ENCODE assay signal across 9 cellular contexts in the genomic region with DNA sequence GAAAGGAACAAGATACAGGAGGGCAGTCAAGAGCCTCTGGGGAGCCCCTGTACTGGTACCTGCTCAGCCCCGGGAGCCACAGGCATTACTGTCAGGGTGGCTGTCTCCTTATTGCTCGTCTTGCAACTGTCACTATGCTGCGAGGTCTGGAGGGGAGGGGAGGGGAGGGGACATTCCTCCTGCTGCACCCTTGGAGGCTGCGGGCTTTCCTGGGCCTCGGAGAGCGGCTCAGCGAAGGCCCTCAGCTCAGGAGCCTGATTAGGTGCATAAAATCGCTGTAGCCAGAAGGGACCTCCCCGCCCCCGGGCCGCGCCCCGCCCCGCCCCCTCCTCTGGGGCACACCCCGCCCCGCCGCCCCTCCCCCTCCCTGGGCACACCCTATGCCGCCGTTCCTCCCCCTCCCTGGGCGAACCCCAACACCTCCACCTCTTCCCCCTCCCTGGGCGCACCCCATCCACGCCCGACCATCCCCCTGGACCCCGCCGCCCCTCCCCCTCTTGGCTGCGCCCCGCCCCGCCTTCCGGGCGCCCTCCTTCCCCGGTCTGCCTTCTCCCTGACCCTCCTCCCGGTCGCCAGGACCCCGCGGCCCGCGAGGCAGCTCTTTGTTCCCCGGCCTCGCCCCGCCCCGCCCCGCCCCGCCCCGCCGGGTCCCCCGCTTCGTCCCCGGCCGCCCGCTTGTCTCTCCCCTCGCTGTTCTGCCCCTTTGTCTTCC. TPM values are rescaled to one million over a fixed set of nuclear protein-coding genes. Genes with fewer than 3 reads are reported as not detected.
A peak's percentile ranks its signal among the peaks of the same experiment; 100 is the strongest.
DNase-seq lines count a peak whose midpoint lies in the region; ATAC-seq, FAIRE-seq and TF ChIP-seq lines count a peak whose summit lies in the region.
"Had no signal": no experiment of that assay in that cellular context is flagged by ENCODE, and none has a peak within 500 bp of the region (broad histone marks: within the 10 kb centered on the region; RNA-seq: fewer than 3 reads in every experiment).

No MANE protein-coding gene starts in this region.

- peak overlapping the region; percentile 86 for H3K4me2 ChIP-seq in hepatocyte

- peak overlapping the region; percentile 90 for H3K27ac Mint-ChIP-seq in activated naive CD8-positive, alpha-beta T cell treated with anti-CD3 and anti-CD28 coated beads, Interleukin-2, amount 10 ng/mL, durations not matched to agents 7 days and 5 days

- peak overlapping the region; percentile 66 for H2AFZ ChIP-seq in hepatocyte

- H4K20me1 ChIP-seq in hepatocyte (ENCODE audit: insufficient read depth, poor library complexity, severe bottlenecking) = peaks cover 11% of the 10 kb centered on the region

- H3K9me3 ChIP-seq in Panc1 (ENCODE audit: control insufficient read depth, insufficient read depth, low read depth, low read length) (no peaks in the 10 kb centered on the region), hepatocyte (ENCODE audit: low read depth) (no peaks in the 10 kb centered on the region), small intestine (ENCODE audit: control insufficient read depth, low read depth) (no peaks in the 10 kb centered on the region)

- H3K4me1 Mint-ChIP-seq in activated naive CD8-positive, alpha-beta T cell treated with anti-CD3 and anti-CD28 coated beads, Interleukin-2, amount 10 ng/mL, durations not matched to agents 7 days and 5 days = peaks cover 14% of the 10 kb centered on the region

- peak overlapping the region; percentile 44 to 65 for H3K4me3 ChIP-seq in Panc1 (ENCODE audit: low read depth in 2 of 2, low read length in 2 of 2)
- peak overlapping the region; percentile 31 for H3K4me3 ChIP-seq in hepatocyte
- H3K4me3 ChIP-seq in small intestine (ENCODE audit: low read depth in 1 of 2, low read length in 2 of 2) = peak overlapping the region; percentile 34 to 42

- no peaks in the 10 kb centered on the region for H3K9me2 ChIP-seq in hepatocyte (replicated peaks; ENCODE audit: insufficient read depth)

- no TSS peak for BruUV-seq in Panc1 (replicated peaks; lab: Mats Ljungman, UMichigan)

- no peaks in the 10 kb centered on the region for H3K36me3 Mint-ChIP-seq in activated naive CD8-positive, alpha-beta T cell treated with anti-CD3 and anti-CD28 coated beads, Interleukin-2, amount 10 ng/mL, durations not matched to agents 7 days and 5 days

- no peak for FAIRE-seq in small intestine (lab: Jason Lieb, UNC)

- CTCF ChIA-PET in Panc1 (lab: Charles Lee) = no interaction called here

- H3K27ac ChIP-seq in Panc1 (ENCODE audit: low read length) (peak overlapping the region; percentile 71; the same call in 1 of the 2 replicates), hepatocyte (peak overlapping the region; percentile 90), small intestine (ENCODE audit: low read depth in 1 of 2, low read length in 1 of 2) (peak overlapping the region; percentile 78 to 89)

- WGBS in hepatocyte (ENCODE audit: low lambda C conversion rate, missing lambda C conversion rate) = 20% methylated on average over 3 of the region's 51 CpGs
- 1 to 6% (median 3%) methylated on average over 17 to 48 of the region's 51 CpGs for WGBS in small intestine, 3 donors

- TF ChIP-seq CTCF in Panc1 (IDR thresholded peaks at IDR 0.05) (no peak), hepatocyte (IDR thresholded peaks at IDR 0.05; ENCODE audit: poor library complexity) (no peak)

- peaks cover 32% of the 10 kb centered on the region for H3K4me1 ChIP-seq in Panc1 (ENCODE audit: control insufficient read depth, insufficient read depth, low read length)
- H3K4me1 ChIP-seq in hepatocyte (ENCODE audit: insufficient read depth) = peaks cover 29% of the 10 kb centered on the region
- H3K4me1 ChIP-seq in small intestine (ENCODE audit: control insufficient read depth in 2 of 2, insufficient read depth in 1 of 2, low read depth in 1 of 2, low read length in 1 of 2) = peaks cover 3 to 4% of the 10 kb centered on the region in 2 donors

- H3K79me2 ChIP-seq in hepatocyte = peaks cover 88% of the 10 kb centered on the region

- H3K4me3 Mint-ChIP-seq in activated naive CD8-positive, alpha-beta T cell treated with anti-CD3 and anti-CD28 coated beads, Interleukin-2, amount 10 ng/mL, durations not matched to agents 7 days and 5 days = peak overlapping the region; percentile 92

- H3K9me3 Mint-ChIP-seq in activated naive CD8-positive, alpha-beta T cell treated with anti-CD3 and anti-CD28 coated beads, Interleukin-2, amount 10 ng/mL, durations not matched to agents 7 days and 5 days = no peaks in the 10 kb centered on the region

- POLR2A ChIA-PET in Panc1 (lab: Charles Lee) = no interaction called here
- POLR2A ChIA-PET in activated naive CD8-positive, alpha-beta T cell treated with anti-CD3 and anti-CD28 coated beads, Interleukin-2, amount 10 ng/mL, durations not matched to agents 7 days and 5 days (lab: Charles Lee) = no interaction called here

- H3K36me3 ChIP-seq in Panc1 (ENCODE audit: control insufficient read depth, insufficient read depth, low read length) (no peaks in the 10 kb centered on the region; the same call in 1 of the 2 replicates), hepatocyte (replicated peaks; ENCODE audit: insufficient read depth, low read depth) (no peaks in the 10 kb centered on the region), small intestine (ENCODE audit: control insufficient read depth in 2 of 2, insufficient read depth in 2 of 2, low read length in 2 of 2) (no peaks in the 10 kb centered on the region)

- intact Hi-C loops in Panc1 (cut with micrococcal nuclease; ENCODE audit: unreplicated experiment) = no loop called here

- H3K27me3 ChIP-seq in Panc1 (ENCODE audit: control insufficient read depth, insufficient read depth, low read length) (no peaks in the 10 kb centered on the region), hepatocyte (no peaks in the 10 kb centered on the region), small intestine (ENCODE audit: control insufficient read depth in 2 of 2, insufficient read depth in 2 of 2, low read length in 2 of 2) (no peaks in the 10 kb centered on the region)

- H3K27me3 Mint-ChIP-seq in activated naive CD8-positive, alpha-beta T cell treated with anti-CD3 and anti-CD28 coated beads, Interleukin-2, amount 10 ng/mL, durations not matched to agents 7 days and 5 days = no peaks in the 10 kb centered on the region

- ATAC-seq in Panc1 (peak; percentile 88), GM19452 (IDR thresholded peaks at IDR 0.05; ENCODE audit: unreplicated experiment) (no peak), GM21367 (IDR thresholded peaks at IDR 0.05; ENCODE audit: unreplicated experiment) (no peak)
- ATAC-seq in activated naive CD8-positive, alpha-beta T cell treated with anti-CD3 and anti-CD28 coated beads, Interleukin-2, amount 10 ng/mL, durations not matched to agents 7 days and 5 days (ENCODE audit: low read depth) = peak; percentile 71

- DNase-seq in ELF-1 (ENCODE audit: low read depth, low spot score) = peak; percentile 89
- DNase-seq in Panc1 (ENCODE audit: low read depth, low spot score) = no peak
- DNase-seq in activated naive CD8-positive, alpha-beta T cell treated with anti-CD3 and anti-CD28 coated beads, Interleukin-2, amount 10 ng/mL, durations not matched to agents 7 days and 5 days = peak; percentile 69
- DNase-seq in hepatocyte (ENCODE audit: low spot score) = peak; percentile 68
- DNase-seq in small intestine = peak; percentile 69
- DNase-seq in Kasumi-1 (lab: John Stamatoyannopoulos, UW) = no peak

- in situ Hi-C loops in Panc1 (cut with HindIII; ENCODE audit: low pct_unique_long_range_greater_than_20kb, low sequenced_read_pairs) = no loop called here

RNA-seq across cellular contexts. Expression of a gene that starts 35.5 kb away (rescaled TPM):
- total RNA-seq in Panc1 (2021; ENCODE audit: unreplicated experiment) = 29.9 TPM
- polyA plus RNA-seq in Panc1 (2012; ENCODE audit: insufficient read length) = 13.4 TPM
- under 1 TPM; 0.82 to 0.91 TPM for total RNA-seq in activated naive CD8-positive, alpha-beta T cell treated with anti-CD3 and anti-CD28 coated beads, Interleukin-2, amount 10 ng/mL, durations not matched to agents 7 days and 5 days
- total RNA-seq in hepatocyte = 35.1 and 39.7 TPM in 2 replicates
- polyA plus RNA-seq in hepatocyte = 16.7 and 23.8 TPM in 2 replicates
- 1 to 10 TPM in 2 of 3 donors, under 1 TPM in 1; 0.81 to 3.0 (median 1.6) TPM for polyA plus RNA-seq in small intestine
- total RNA-seq: myocyte had no signal

Comparison
In these comparisons a context has a peak if more than half of its experiments do, and no peak if none do; other contexts are left out.
1. DNase-seq: peak in ELF-1 (single experiment), activated naive CD8-positive, alpha-beta T cell treated with anti-CD3 and anti-CD28 coated beads, Interleukin-2, amount 10 ng/mL, durations not matched to agents 7 days and 5 days (single experiment), hepatocyte (single experiment) and small intestine (single experiment); none in Panc1 (single experiment) and Kasumi-1 (0 of 2).
2. ATAC-seq: peak in Panc1 (single experiment) and activated naive CD8-positive, alpha-beta T cell treated with anti-CD3 and anti-CD28 coated beads, Interleukin-2, amount 10 ng/mL, durations not matched to agents 7 days and 5 days (single experiment); none in GM19452 (single experiment) and GM21367 (single experiment).
3. RNA of a gene that starts 35.5 kb away (total RNA-seq): 35.1 to 39.7 TPM in hepatocyte and 29.9 TPM in Panc1 (single experiment); 0.82 to 0.91 TPM in activated naive CD8-positive, alpha-beta T cell treated with anti-CD3 and anti-CD28 coated beads, Interleukin-2, amount 10 ng/mL, durations not matched to agents 7 days and 5 days; every median in the first group is over 10 times any median in the second.
4. Peak in every context shown above with its lines, with median percentiles within 50 percentile points of each other: H3K27ac ChIP-seq and H3K4me3 ChIP-seq.